In the genomic region with DNA sequence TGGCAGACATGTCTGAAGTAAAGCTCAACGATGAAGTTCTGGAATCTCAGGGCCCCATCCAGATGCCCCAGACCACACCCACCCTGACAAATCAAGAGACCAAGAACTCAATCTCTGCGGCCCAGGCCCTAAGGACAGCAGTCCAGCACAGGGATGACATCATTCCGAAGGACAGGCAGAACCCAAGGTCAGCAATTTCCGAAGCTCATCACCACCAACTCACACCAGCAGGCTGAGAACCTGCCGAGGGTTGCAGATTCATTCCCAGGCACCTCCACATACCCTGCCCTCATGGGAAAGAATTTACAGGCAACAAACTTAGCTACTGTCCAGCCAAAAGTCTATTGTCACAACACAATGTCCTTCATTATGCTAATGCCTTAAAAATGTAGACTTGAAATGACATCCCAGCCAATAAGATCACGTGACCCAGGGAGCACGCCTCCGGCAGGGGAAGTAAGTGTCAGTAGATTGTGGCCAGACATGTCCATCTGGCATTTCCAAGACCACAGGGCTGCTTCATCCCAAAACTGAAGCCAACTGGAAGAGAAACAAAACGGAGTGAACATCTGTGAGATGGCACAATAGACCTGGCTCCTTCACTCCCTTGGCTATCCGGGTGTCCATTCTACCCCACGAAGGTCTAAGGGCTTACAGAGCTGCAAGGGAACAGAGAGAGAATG, we compare ENCODE assay signal across 21 cellular contexts.
DNase-seq lines count a peak whose midpoint lies in the region; ATAC-seq, FAIRE-seq and TF ChIP-seq lines count a peak whose summit lies in the region.
"Had no signal": no experiment of that assay in that cellular context is flagged by ENCODE, and none has a peak within 500 bp of the region (broad histone marks: within the 10 kb centered on the region; RNA-seq: fewer than 3 reads in every experiment).

No MANE protein-coding gene starts in this region.

- no peak for TF ChIP-seq POLR2A in lower leg skin (IDR thresholded peaks at IDR 0.05)
- no peak for TF ChIP-seq POLR2A in GM12892 (IDR thresholded peaks at IDR 0.05; ENCODE audit: low read depth, low read length)

- no peaks in the 10 kb centered on the region for H3K36me3 ChIP-seq in bronchial epithelial cell (ENCODE audit: control insufficient read depth, insufficient read depth, low read length)
- peaks cover 29% of the 10 kb centered on the region for H3K36me3 ChIP-seq in left ventricle myocardium inferior
- H3K36me3 ChIP-seq: thyroid gland had no signal

- no peak for ATAC-seq in HG03139 (IDR thresholded peaks at IDR 0.05; ENCODE audit: unreplicated experiment)
- ATAC-seq: left colon; stimulated activated memory B cell treated with anti-CD40 and anti-IgM and Interleukin-4, amounts not matched to agents 10 μg/mL and 1 μg/mL and 100 μg/mL, for 72 hours had no signal

- FAIRE-seq in bronchial epithelial cell (lab: Jason Lieb, UNC), result peak; percentile 52
- no peak for FAIRE-seq in GM12892 (lab: Jason Lieb, UNC)

- no peaks in the 10 kb centered on the region for H3K9me3 ChIP-seq in left ventricle myocardium inferior (replicated peaks)
- H3K9me3 ChIP-seq: ascending aorta, thyroid gland had no signal

- intact Hi-C loops in left ventricle myocardium inferior (cut with micrococcal nuclease), result no loop called here
- intact Hi-C loops in lower leg skin (cut with DNase I; ENCODE audit: low total_unique reads), result no loop called here

- H3K27ac ChIP-seq in left ventricle myocardium inferior (replicated peaks), result peak overlapping the region; percentile 9
- H3K27ac ChIP-seq: ascending aorta, KMS-11, thyroid gland had no signal

- WGBS in lower leg skin, 2 donors, result 61 to 71% methylated on average over 11 of the region's 11 CpGs

- TF ChIP-seq CTCF in AG10803 (conservative IDR thresholded peaks at IDR 0.05; ENCODE audit: low read length), result no peak
- TF ChIP-seq CTCF in bronchial epithelial cell (IDR thresholded peaks at IDR 0.05; ENCODE audit: insufficient read depth, low read length, severe bottlenecking), result no peak
- TF ChIP-seq CTCF in left ventricle myocardium inferior (IDR thresholded peaks at IDR 0.05; ENCODE audit: borderline replicate concordance), result no peak
- TF ChIP-seq CTCF in lower leg skin (IDR thresholded peaks at IDR 0.05), result no peak

- peaks cover 17% of the 10 kb centered on the region for H3K4me1 ChIP-seq in left ventricle myocardium inferior
- H3K4me1 ChIP-seq: ascending aorta, thyroid gland had no signal

- H3K4me3 ChIP-seq in AG10803 (ENCODE audit: low read length), result no peak overlapping the region
- no peak overlapping the region for H3K4me3 ChIP-seq in bronchial epithelial cell (ENCODE audit: low read depth, low read length)
- H3K4me3 ChIP-seq in left ventricle myocardium inferior, result no peak overlapping the region
- H3K4me3 ChIP-seq in lower leg skin (ENCODE audit: low read depth, poor library complexity, severe bottlenecking), result no peak overlapping the region
- H3K4me3 ChIP-seq: ascending aorta, thyroid gland had no signal

- DNase-seq in AG10803 (ENCODE audit: low read depth) (peak; percentile 80), GM04504 (ENCODE audit: low read depth) (peak; percentile 37), bronchial epithelial cell (ENCODE audit: low read depth) (no peak), left ventricle myocardium inferior (no peak), lower leg skin (ENCODE audit: low spot score in 2 of 2) (no peak), pons (ENCODE audit: low spot score) (no peak), GM12892 (ENCODE audit: insufficient read length) (no peak)
- DNase-seq: activated naive CD4-positive, alpha-beta T cell treated with anti-CD3 and anti-CD28 coated beads for 36 hours; activated T-cell treated with anti-CD3 and anti-CD28 coated beads for 4 hours; foreskin melanocyte; left colon; NCI-H1092; NCI-H2081; NCI-H446; retina; SW 1271; thyroid gland had no signal

- H3K27me3 ChIP-seq in bronchial epithelial cell (ENCODE audit: control insufficient read depth, insufficient read depth, low read length), result no peaks in the 10 kb centered on the region
- H3K27me3 ChIP-seq in left ventricle myocardium inferior (ENCODE audit: low read depth), result no peaks in the 10 kb centered on the region
- H3K27me3 ChIP-seq: ascending aorta, thyroid gland had no signal

Comparison
In these comparisons a context has a peak if more than half of its experiments do, and no peak if none do; other contexts are left out.
1. DNase-seq: peak in AG10803 (single experiment) and GM04504 (single experiment); none in bronchial epithelial cell (single experiment), left ventricle myocardium inferior (single experiment), lower leg skin (0 of 2), pons (single experiment) and GM12892 (single experiment).